19 cellular contexts compared by ENCODE assay signal in the genomic region with DNA sequence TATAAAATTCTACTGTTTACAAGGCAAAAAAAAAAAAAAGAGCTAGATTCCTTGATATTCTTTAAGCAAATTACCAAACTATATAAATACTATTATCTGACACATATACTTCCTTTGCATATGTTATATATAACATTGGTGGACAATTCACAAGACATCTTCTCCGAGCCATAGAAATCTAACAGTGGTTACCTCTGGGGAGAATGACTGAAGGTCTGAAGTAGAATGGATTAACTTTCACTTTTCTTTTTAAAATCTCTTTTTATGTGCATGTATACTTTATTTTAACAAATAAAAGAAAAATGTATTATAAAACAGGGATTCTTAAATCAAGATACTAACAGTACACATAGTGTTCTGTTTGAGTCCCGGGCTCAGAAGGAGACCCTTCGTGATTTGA.
DNase-seq lines count a peak whose midpoint lies in the region; ATAC-seq and TF ChIP-seq lines count a peak whose summit lies in the region.
"Had no signal": no experiment of that assay in that cellular context is flagged by ENCODE, and none has a peak within 500 bp of the region (broad histone marks: within the 10 kb centered on the region; RNA-seq: fewer than 3 reads in every experiment).

No MANE protein-coding gene starts in this region.

- WGBS in esophagus squamous epithelium, 2 donors: 41 to 45% methylated on average over 3 of the region's 3 CpGs
- WGBS in body of pancreas, 2 donors: 55 to 81% methylated on average over 3 of the region's 3 CpGs

- no peak overlapping the region for H3K27ac Mint-ChIP-seq in endothelial cell (ENCODE audit: unreplicated experiment)
- H3K27ac Mint-ChIP-seq: activated CD4-positive, alpha-beta T cell treated with anti-CD3 and anti-CD28 coated beads for 36 hours; CD14-positive monocyte; H9 had no signal

- H3K4me1 ChIP-seq in right atrium auricular region (peaks cover 0 to 21% of the 10 kb centered on the region in 2 donors), esophagus squamous epithelium (peaks cover 7 to 42% (median 19%) of the 10 kb centered on the region in 3 donors), parathyroid adenoma (no peaks in the 10 kb centered on the region), uterus (no peaks in the 10 kb centered on the region), body of pancreas (peaks cover 20% of the 10 kb centered on the region)

- H3K27me3 ChIP-seq in right atrium auricular region (no peaks in the 10 kb centered on the region), esophagus squamous epithelium (no peaks in the 10 kb centered on the region), parathyroid adenoma (ENCODE audit: control insufficient read depth, insufficient read depth, low read length) (no peaks in the 10 kb centered on the region), uterus (no peaks in the 10 kb centered on the region), body of pancreas (no peaks in the 10 kb centered on the region)

- no peak for DNase-seq in right atrium auricular region (ENCODE audit: low spot score)
- DNase-seq in Right ventricle myocardium inferior (ENCODE audit: missing footprints): no peak
- no peak for DNase-seq in esophagus squamous epithelium (lab: John Stamatoyannopoulos, UW)
- no peak for DNase-seq in uterus
- DNase-seq in endothelial cell (ENCODE audit: low spot score): no peak
- DNase-seq in globus pallidus (ENCODE audit: low spot score): no peak
- DNase-seq in body of pancreas: no peak
- DNase-seq: activated CD4-positive, alpha-beta T cell treated with anti-CD3 and anti-CD28 coated beads for 36 hours; activated T-cell treated with anti-CD3 and anti-CD28 coated beads, Interleukin-2, amount 50 U/mL, for 4 hours; Calu3; H9; Karpas-422; NCI-H526 treated with DMSO at 0.1 percent for 48 hours; posterior cingulate gyrus had no signal

- H3K27me3 Mint-ChIP-seq in endothelial cell (ENCODE audit: unreplicated experiment): no peaks in the 10 kb centered on the region
- H3K27me3 Mint-ChIP-seq: activated CD4-positive, alpha-beta T cell treated with anti-CD3 and anti-CD28 coated beads for 36 hours had no signal

- peaks cover 5% of the 10 kb centered on the region for H3K79me2 ChIP-seq in parathyroid adenoma

- TF ChIP-seq CTCF in right atrium auricular region (IDR thresholded peaks at IDR 0.05) (no peak), esophagus squamous epithelium (IDR thresholded peaks at IDR 0.05) (no peak), parathyroid adenoma (IDR thresholded peaks at IDR 0.05) (no peak), uterus (IDR thresholded peaks at IDR 0.05) (no peak), endothelial cell (IDR thresholded peaks at IDR 0.05; ENCODE audit: unreplicated experiment) (no peak), body of pancreas (IDR thresholded peaks at IDR 0.05) (no peak)

- ATAC-seq in Right ventricle myocardium inferior (no peak), body of pancreas (no peak)
- ATAC-seq: activated CD4-positive, alpha-beta T cell treated with anti-CD3 and anti-CD28 coated beads for 36 hours; activated T-cell treated with anti-CD3 and anti-CD28 coated beads, Interleukin-2, amount 50 U/mL, for 4 hours had no signal

- H3K27ac ChIP-seq in right atrium auricular region: peak overlapping the region; percentile 24 to 38
- peak overlapping the region in 3 of 4 donors; percentile 40 to 56 (median 49) for H3K27ac ChIP-seq in esophagus squamous epithelium
- H3K27ac ChIP-seq in parathyroid adenoma: no peak overlapping the region
- peak overlapping the region; percentile 27 to 66 for H3K27ac ChIP-seq in uterus
- H3K27ac ChIP-seq in body of pancreas: peak overlapping the region in 1 of 4 donors; percentile 40
- H3K27ac ChIP-seq: RWPE1 had no signal

- TF ChIP-seq POLR2A in esophagus squamous epithelium (IDR thresholded peaks at IDR 0.05): no peak
- TF ChIP-seq POLR2A in uterus (IDR thresholded peaks at IDR 0.05): no peak
- no peak for TF ChIP-seq POLR2A in body of pancreas (IDR thresholded peaks at IDR 0.05)

- no peak overlapping the region for H3K9ac ChIP-seq in parathyroid adenoma
- H3K9ac ChIP-seq: SK-N-SH had no signal

- no peaks in the 10 kb centered on the region for H3K9me3 Mint-ChIP-seq in endothelial cell (ENCODE audit: unreplicated experiment)
- H3K9me3 Mint-ChIP-seq: activated T-cell treated with anti-CD3 and anti-CD28 coated beads, Interleukin-2, amount 50 U/mL, for 4 hours; CD14-positive monocyte; H9; neural crest cell had no signal

- H3K36me3 Mint-ChIP-seq in endothelial cell (ENCODE audit: low read depth, unreplicated experiment): no peaks in the 10 kb centered on the region
- H3K36me3 Mint-ChIP-seq: CD14-positive monocyte had no signal

- peak overlapping the region; percentile 36 for H3K4me2 ChIP-seq in parathyroid adenoma (ENCODE audit: low read length)
- H3K4me2 ChIP-seq: SK-N-SH had no signal

- intact Hi-C loops in Right ventricle myocardium inferior (cut with DNase I): no loop called here
- intact Hi-C loops in esophagus squamous epithelium (cut with DNase I): no loop called here
- intact Hi-C loops in uterus (cut with DNase I; ENCODE audit: low total_unique reads): no loop called here
- intact Hi-C loops in body of pancreas (cut with DNase I): no loop called here

- H3K4me1 Mint-ChIP-seq in endothelial cell (ENCODE audit: unreplicated experiment): peaks cover 24% of the 10 kb centered on the region

- H3K9me3 ChIP-seq in right atrium auricular region: no peaks in the 10 kb centered on the region
- no peaks in the 10 kb centered on the region for H3K9me3 ChIP-seq in esophagus squamous epithelium
- H3K9me3 ChIP-seq in parathyroid adenoma (ENCODE audit: control insufficient read depth, low read length): no peaks in the 10 kb centered on the region
- H3K9me3 ChIP-seq in uterus: no peaks in the 10 kb centered on the region
- H3K9me3 ChIP-seq in body of pancreas: no peaks in the 10 kb centered on the region
- H3K9me3 ChIP-seq: SK-N-SH had no signal

- no peak overlapping the region for H2AFZ ChIP-seq in parathyroid adenoma

- no peak overlapping the region for H3K4me3 Mint-ChIP-seq in endothelial cell (ENCODE audit: unreplicated experiment)
- H3K4me3 Mint-ChIP-seq: activated CD4-positive, alpha-beta T cell treated with anti-CD3 and anti-CD28 coated beads for 36 hours; activated T-cell treated with anti-CD3 and anti-CD28 coated beads, Interleukin-2, amount 50 U/mL, for 4 hours; CD14-positive monocyte; H9; neural crest cell had no signal

- H3K4me3 ChIP-seq in right atrium auricular region: peak overlapping the region in 1 of 2 donors; percentile 8
- peak overlapping the region in 2 of 4 donors; percentile 2 to 50 for H3K4me3 ChIP-seq in esophagus squamous epithelium
- no peak overlapping the region for H3K4me3 ChIP-seq in parathyroid adenoma (ENCODE audit: low read depth, low read length)
- H3K4me3 ChIP-seq in uterus: peak overlapping the region in 1 of 2 donors; percentile 14
- H3K4me3 ChIP-seq in body of pancreas: no peak overlapping the region

- H3K36me3 ChIP-seq in right atrium auricular region (no peaks in the 10 kb centered on the region), esophagus squamous epithelium (no peaks in the 10 kb centered on the region), parathyroid adenoma (ENCODE audit: control insufficient read depth, insufficient read depth, low read length) (no peaks in the 10 kb centered on the region), uterus (no peaks in the 10 kb centered on the region), body of pancreas (replicated peaks in 1 of 2; ENCODE audit: insufficient read depth in 1 of 2, low read depth in 2 of 2) (no peaks in the 10 kb centered on the region)
